Comparison of ENCODE assay signal across 20 cellular contexts in genomic region chr3:58394339-58394738, GRCh38. TPM values are rescaled to one million over a fixed set of nuclear protein-coding genes. Genes with fewer than 3 reads are reported as not detected.
A peak's percentile ranks its signal among the peaks of the same experiment; 100 is the strongest.
DNase-seq lines count a peak whose midpoint lies in the region; ATAC-seq lines count a peak whose summit lies in the region.
"Had no signal": no experiment of that assay in that cellular context is flagged by ENCODE, and none has a peak within 500 bp of the region (broad histone marks: within the 10 kb centered on the region; RNA-seq: fewer than 3 reads in every experiment).

No MANE protein-coding gene starts in this region.

- H3K23ac ChIP-seq in mesendoderm (ENCODE audit: low read length): no peak overlapping the region

- H3K4me3 Mint-ChIP-seq in activated CD8-positive, alpha-beta memory T cell treated with anti-CD3 and anti-CD28 coated beads, Interleukin-2, amount 10 ng/mL, durations not matched to agents 7 days and 5 days: no peak overlapping the region
- H3K4me3 Mint-ChIP-seq in activated CD4-positive, alpha-beta memory T cell treated with anti-CD3 and anti-CD28 coated beads for 36 hours: no peak overlapping the region
- H3K4me3 Mint-ChIP-seq: CD4-positive, alpha-beta memory T cell had no signal

- intact Hi-C loops in activated CD4-positive, alpha-beta memory T cell treated with anti-CD3 and anti-CD28 coated beads for 36 hours (cut with micrococcal nuclease): no loop called here
- intact Hi-C loops in posterior vena cava (cut with DNase I): no loop called here

- H4K8ac ChIP-seq in mesendoderm (ENCODE audit: low read depth, low read length): no peak overlapping the region

- no peaks in the 10 kb centered on the region for H3K79me1 ChIP-seq in mesendoderm (ENCODE audit: low read length)

- no peak overlapping the region for H2BK120ac ChIP-seq in mesendoderm (ENCODE audit: low read depth, low read length)

- H3K27ac Mint-ChIP-seq in activated CD8-positive, alpha-beta memory T cell treated with anti-CD3 and anti-CD28 coated beads, Interleukin-2, amount 10 ng/mL, durations not matched to agents 7 days and 5 days: peak overlapping the region; percentile 5
- H3K27ac Mint-ChIP-seq in activated CD4-positive, alpha-beta memory T cell treated with anti-CD3 and anti-CD28 coated beads for 36 hours: no peak overlapping the region
- H3K27ac Mint-ChIP-seq: CD4-positive, alpha-beta memory T cell had no signal

- H3K4me2 ChIP-seq in mesendoderm (ENCODE audit: low read length): no peak overlapping the region
- H3K4me2 ChIP-seq: BLaER1, KMS-11 had no signal

- H3K27ac ChIP-seq in cingulate gyrus (ENCODE audit: low read depth, low read length) (peak overlapping the region; percentile 57), mesendoderm (ENCODE audit: low read depth, low read length) (no peak overlapping the region)
- H3K27ac ChIP-seq: BLaER1, KMS-11 had no signal

- peaks cover 5% of the 10 kb centered on the region for H3K4me1 Mint-ChIP-seq in activated CD8-positive, alpha-beta memory T cell treated with anti-CD3 and anti-CD28 coated beads, Interleukin-2, amount 10 ng/mL, durations not matched to agents 7 days and 5 days
- H3K4me1 Mint-ChIP-seq in activated CD4-positive, alpha-beta memory T cell treated with anti-CD3 and anti-CD28 coated beads for 36 hours (ENCODE audit: low read depth): no peaks in the 10 kb centered on the region
- H3K4me1 Mint-ChIP-seq: CD4-positive, alpha-beta memory T cell had no signal

- no peak overlapping the region for H2BK15ac ChIP-seq in mesendoderm (replicated peaks; ENCODE audit: low read depth)

- no peak overlapping the region for H3K4ac ChIP-seq in mesendoderm (ENCODE audit: low read depth, low read length)

- no peaks in the 10 kb centered on the region for H3K27me3 Mint-ChIP-seq in activated CD8-positive, alpha-beta memory T cell treated with anti-CD3 and anti-CD28 coated beads, Interleukin-2, amount 10 ng/mL, durations not matched to agents 7 days and 5 days
- H3K27me3 Mint-ChIP-seq in activated CD4-positive, alpha-beta memory T cell treated with anti-CD3 and anti-CD28 coated beads for 36 hours: no peaks in the 10 kb centered on the region
- H3K27me3 Mint-ChIP-seq: CD4-positive, alpha-beta memory T cell had no signal

- H2BK5ac ChIP-seq in mesendoderm (ENCODE audit: low read length): no peak overlapping the region

- H3K27me3 ChIP-seq in mesendoderm (ENCODE audit: insufficient read depth, low read length, poor library complexity): no peaks in the 10 kb centered on the region
- H3K27me3 ChIP-seq: BLaER1 had no signal

- H3K79me2 ChIP-seq in mesendoderm (ENCODE audit: control insufficient read depth, insufficient read depth, low read length): no peaks in the 10 kb centered on the region

- H3K4me3 ChIP-seq in mesendoderm (ENCODE audit: low read length): no peak overlapping the region
- H3K4me3 ChIP-seq: BLaER1 had no signal

- H3K56ac ChIP-seq in mesendoderm (ENCODE audit: low read length): peak overlapping the region; percentile 8

- H3K36me3 ChIP-seq in mesendoderm (ENCODE audit: control insufficient read depth, insufficient read depth, low read length): no peaks in the 10 kb centered on the region

- H3K36me3 Mint-ChIP-seq in activated CD8-positive, alpha-beta memory T cell treated with anti-CD3 and anti-CD28 coated beads, Interleukin-2, amount 10 ng/mL, durations not matched to agents 7 days and 5 days: peaks cover 29% of the 10 kb centered on the region
- peaks cover 34% of the 10 kb centered on the region for H3K36me3 Mint-ChIP-seq in activated CD4-positive, alpha-beta memory T cell treated with anti-CD3 and anti-CD28 coated beads for 36 hours

- H3K9ac ChIP-seq in mesendoderm (ENCODE audit: low read length): no peak overlapping the region
- H3K9ac ChIP-seq: BLaER1, KMS-11 had no signal

- H3K4me1 ChIP-seq in mesendoderm (ENCODE audit: control insufficient read depth, low read depth, low read length): peaks cover 4% of the 10 kb centered on the region
- H3K4me1 ChIP-seq: BLaER1 had no signal

- CTCF ChIA-PET in activated CD8-positive, alpha-beta memory T cell treated with anti-CD3 and anti-CD28 coated beads, Interleukin-2, amount 10 ng/mL, durations not matched to agents 7 days and 5 days (lab: Charles Lee): interaction anchor here (0.9 to 1.2 kb wide), 3 partner anchors 13 to 20 kb away, joined by 3 to 4 read pairs (median 3); no protein-coding TSS in a partner anchor
- CTCF ChIA-PET in activated CD4-positive, alpha-beta memory T cell treated with anti-CD3 and anti-CD28 coated beads for 36 hours (lab: Charles Lee): interaction anchor here (1.8 kb wide), 1 partner anchor 21 kb away, joined by 6 read pairs; no protein-coding TSS in a partner anchor

- no peak for ATAC-seq in activated CD8-positive, alpha-beta memory T cell treated with anti-CD3 and anti-CD28 coated beads, Interleukin-2, amount 10 ng/mL, durations not matched to agents 7 days and 5 days

- no peak overlapping the region for H3K18ac ChIP-seq in mesendoderm (ENCODE audit: low read length)

- H4K5ac ChIP-seq in mesendoderm (ENCODE audit: low read length): no peak overlapping the region

- POLR2A ChIA-PET in activated CD4-positive, alpha-beta memory T cell treated with anti-CD3 and anti-CD28 coated beads for 36 hours (lab: Charles Lee): no interaction called here

- H3K9me3 Mint-ChIP-seq in activated CD8-positive, alpha-beta memory T cell treated with anti-CD3 and anti-CD28 coated beads, Interleukin-2, amount 10 ng/mL, durations not matched to agents 7 days and 5 days (ENCODE audit: low read depth): no peaks in the 10 kb centered on the region
- no peaks in the 10 kb centered on the region for H3K9me3 Mint-ChIP-seq in activated CD4-positive, alpha-beta memory T cell treated with anti-CD3 and anti-CD28 coated beads for 36 hours
- H3K9me3 Mint-ChIP-seq: CD4-positive, alpha-beta memory T cell had no signal

- DNase-seq in activated CD8-positive, alpha-beta memory T cell treated with anti-CD3 and anti-CD28 coated beads, Interleukin-2, amount 10 ng/mL, durations not matched to agents 7 days and 5 days: no peak
- DNase-seq in activated CD8-positive, alpha-beta memory T cell treated with anti-CD3 and anti-CD28 coated beads, Interleukin-2, amount 50 U/mL, for 4 hours: no peak
- no peak for DNase-seq in mesendoderm
- no peak for DNase-seq in cerebellum (ENCODE audit: low spot score)
- no peak for DNase-seq in activated CD4-positive, alpha-beta memory T cell treated with anti-CD3 and anti-CD28 coated beads for 36 hours
- DNase-seq in posterior vena cava (ENCODE audit: low spot score): no peak
- DNase-seq in stimulated activated CD4-positive, alpha-beta T cell treated with anti-CD3 and anti-CD28 coated beads, Interleukin-15, amount 100 ng/mL, for 24 hours: no peak
- DNase-seq: 8988T; Calu3; CD4-positive, alpha-beta memory T cell; DMS53; EL; NCI-H1417; NCI-H187 treated with DMSO at 0.1 percent for 48 hours; NCI-H2227 treated with DMSO at 0.1 percent for 48 hours; NCI-H524 treated with DMSO at 0.1 percent for 48 hours; SHP77 had no signal

- H2AK5ac ChIP-seq in mesendoderm (ENCODE audit: low read length): no peak overlapping the region

RNA-seq across cellular contexts. Expression of gene PDHB, which starts 39.3 kb away (rescaled TPM):
- total RNA-seq in activated CD8-positive, alpha-beta memory T cell treated with anti-CD3 and anti-CD28 coated beads, Interleukin-2, amount 10 ng/mL, durations not matched to agents 7 days and 5 days: 10 to 100 TPM; 43.4 to 60.6 TPM
- polyA plus RNA-seq in mesendoderm (2013, experiment 1 of 2): 316 TPM
- 310 TPM for polyA plus RNA-seq in mesendoderm (2013, experiment 2 of 2)
- total RNA-seq in cerebellum (44.9 TPM), posterior vena cava (10 to 100 TPM; 60.4 to 68.7 TPM)
- total RNA-seq in activated CD4-positive, alpha-beta memory T cell treated with anti-CD3 and anti-CD28 coated beads for 36 hours: 10 to 100 TPM; 55.6 to 56.3 TPM
